8 cellular contexts compared by ENCODE assay signal in genomic region chr20:35953411-35954199, GRCh38. TPM values are rescaled to one million over a fixed set of nuclear protein-coding genes. Genes with fewer than 3 reads are reported as not detected.
DNase-seq lines count a peak whose midpoint lies in the region; ATAC-seq lines count a peak whose summit lies in the region.

No MANE protein-coding gene starts in this region.

- H3K4me1 ChIP-seq in Karpas-422 (ENCODE audit: low read length): peaks cover 21% of the 10 kb centered on the region

- H3K79me2 ChIP-seq in Karpas-422 (ENCODE audit: low read length): peaks cover 22% of the 10 kb centered on the region

- H2AFZ ChIP-seq in Karpas-422 (ENCODE audit: low read length): no peak overlapping the region

- peak overlapping the region; percentile 100 for H3K9ac ChIP-seq in Karpas-422 (ENCODE audit: low read length)

- peak overlapping the region; percentile 77 for H3K4me3 ChIP-seq in Karpas-422 (ENCODE audit: low read length)

- no peaks in the 10 kb centered on the region for H3K27me3 ChIP-seq in Karpas-422 (ENCODE audit: low read length)

- no peaks in the 10 kb centered on the region; the same call in 1 of the 2 replicates for H3K36me3 ChIP-seq in Karpas-422 (ENCODE audit: insufficient read depth, low read length)

- peaks cover 3% of the 10 kb centered on the region; the same call in 1 of the 2 replicates for H4K20me1 ChIP-seq in Karpas-422 (ENCODE audit: insufficient read depth, low read depth, low read length)

- H3K27ac ChIP-seq in Karpas-422 (ENCODE audit: low read length): peak overlapping the region; percentile 95

- ATAC-seq in GM21619 (IDR thresholded peaks at IDR 0.05; ENCODE audit: unreplicated experiment): peak; percentile 29

- H3K4me2 ChIP-seq in Karpas-422 (ENCODE audit: low read depth, low read length, poor library complexity, severe bottlenecking): peak overlapping the region; percentile 76

- H3K9me2 ChIP-seq in Karpas-422 (replicated peaks; ENCODE audit: insufficient read depth, low read length): no peaks in the 10 kb centered on the region

- no peaks in the 10 kb centered on the region for H3K9me3 ChIP-seq in Karpas-422 (ENCODE audit: low read length)

- peak; percentile 70 for DNase-seq in D341Med (ENCODE audit: low spot score)
- peak; percentile 83 for DNase-seq in Karpas-422
- DNase-seq in activated CD4-positive, CD25-positive, alpha-beta regulatory T cell treated with anti-CD3 and anti-CD28 coated beads, Interleukin-2, amount 50 U/mL, for 72 hours: peak; percentile 73
- DNase-seq in central memory CD4-positive, alpha-beta T cell: peak; percentile 73
- DNase-seq in kidney tubule cell (ENCODE audit: low spot score): peak; percentile 51
- DNase-seq in stimulated activated CD4-positive, alpha-beta T cell treated with anti-CD3 and anti-CD28 coated beads, Interleukin-2, amount 100 ng/mL, for 48 hours: peak; percentile 51 to 60
- DNase-seq in pons (ENCODE audit: low spot score): no peak

RNA-seq across cellular contexts. Expression of gene SCAND1, which starts 0.7 kb away (rescaled TPM):
- total RNA-seq in Karpas-422 (2014; rRNA removed; shearing (Covaris generic); ENCODE audit: low replicate concordance): 75.9 and 123 TPM in 2 replicates

RNA-seq across cellular contexts. Expression of gene CNBD2, which starts 14.8 kb away (rescaled TPM):
- 8.4 and 10.4 TPM in 2 replicates for total RNA-seq in Karpas-422 (2014; rRNA removed; shearing (Covaris generic); ENCODE audit: low replicate concordance)
